Comparison of ENCODE assay signal across 17 cellular contexts in the genomic region with DNA sequence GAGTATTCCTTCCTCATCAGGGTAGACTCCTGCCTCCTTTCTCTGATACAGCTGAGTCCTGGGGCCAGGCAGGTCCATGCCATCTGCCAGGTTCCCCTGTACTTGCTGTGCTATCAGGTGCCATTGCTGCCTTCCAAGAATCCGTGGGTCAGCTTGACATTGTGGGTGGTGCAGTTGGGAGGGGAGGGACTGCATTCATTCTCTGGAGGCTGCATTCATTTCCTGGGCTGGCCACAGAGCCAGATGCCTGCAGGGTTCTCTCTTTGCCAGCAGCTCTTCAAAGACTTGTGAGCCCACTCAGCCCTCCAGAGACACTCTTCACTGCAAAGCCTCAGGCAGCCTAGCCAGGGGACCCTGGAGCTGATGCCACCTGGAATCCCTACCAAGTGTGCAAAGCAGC. TPM values are rescaled to one million over a fixed set of nuclear protein-coding genes. Genes with fewer than 3 reads are reported as not detected.
A peak's percentile ranks its signal among the peaks of the same experiment; 100 is the strongest.
DNase-seq lines count a peak whose midpoint lies in the region; ATAC-seq and TF ChIP-seq lines count a peak whose summit lies in the region.
"Had no signal": no experiment of that assay in that cellular context is flagged by ENCODE, and none has a peak within 500 bp of the region (broad histone marks: within the 10 kb centered on the region; RNA-seq: fewer than 3 reads in every experiment).

No MANE protein-coding gene starts in this region.

- H3K4me2 ChIP-seq in BLaER1 treated with 17β-estradiol and CSF1 and Interleukin-3, amounts not matched to agents 10 nM and 100 nM, result peak overlapping the region in 9 of 11 experiments; percentile 21 to 78 (median 68); a peak in 18 of 22 replicates
- H3K4me2 ChIP-seq in SK-N-SH, result peak overlapping the region; percentile 30; the same call in 1 of the 2 replicates

- no peaks in the 10 kb centered on the region for H3K9me3 Mint-ChIP-seq in HFFc6
- H3K9me3 Mint-ChIP-seq in CD4-positive, alpha-beta T cell, result no peaks in the 10 kb centered on the region
- H3K9me3 Mint-ChIP-seq: activated T-cell treated with anti-CD3 and anti-CD28 coated beads, Interleukin-2, amount 50 U/mL, for 72 hours had no signal

- H3K4me1 ChIP-seq in BLaER1 treated with 17β-estradiol and CSF1 and Interleukin-3, amounts not matched to agents 10 nM and 100 nM, result peaks cover 0 to 29% (median 16%) of the 10 kb centered on the region in 10 experiments; a peak in 17 of 20 replicates
- H3K4me1 ChIP-seq in SK-N-SH (ENCODE audit: control insufficient read depth in 1 of 2, insufficient read depth in 2 of 2, low read depth in 1 of 2, low read length in 1 of 2) (peaks cover 2 to 10% of the 10 kb centered on the region in 2 experiments; a peak in 2 of 4 replicates), body of pancreas (no peaks in the 10 kb centered on the region)
- H3K4me1 ChIP-seq: prostate gland had no signal

- no peak overlapping the region for H3K27ac ChIP-seq in BLaER1 treated with 17β-estradiol and CSF1 and Interleukin-3, amounts not matched to agents 10 nM and 100 nM
- H3K27ac ChIP-seq in SK-N-SH (ENCODE audit: low read depth in 2 of 2, low read length in 1 of 2), result no peak overlapping the region
- no peak overlapping the region for H3K27ac ChIP-seq in body of pancreas
- no peak overlapping the region for H3K27ac ChIP-seq in CD4-positive, alpha-beta T cell (ENCODE audit: low read depth, low read length)

- H4K20me1 ChIP-seq in BLaER1 treated with 17β-estradiol and CSF1 and Interleukin-3, amounts not matched to agents 10 nM and 100 nM, result no peaks in the 10 kb centered on the region
- H4K20me1 ChIP-seq in SK-N-SH (ENCODE audit: insufficient read depth), result no peaks in the 10 kb centered on the region

- H3K9me3 ChIP-seq in BLaER1 treated with 17β-estradiol and CSF1 and Interleukin-3, amounts not matched to agents 10 nM and 100 nM (replicated peaks in 1 of 11), result no peaks in the 10 kb centered on the region
- H3K9me3 ChIP-seq in SK-N-SH, result no peaks in the 10 kb centered on the region
- H3K9me3 ChIP-seq in body of pancreas, result no peaks in the 10 kb centered on the region
- no peaks in the 10 kb centered on the region for H3K9me3 ChIP-seq in CD4-positive, alpha-beta T cell (ENCODE audit: control insufficient read depth, low read length)
- H3K9me3 ChIP-seq: prostate gland had no signal

- no peaks in the 10 kb centered on the region for H3F3A ChIP-seq in SK-N-SH (replicated peaks; ENCODE audit: insufficient read depth)

- intact Hi-C loops in body of pancreas (cut with DNase I), result no loop called here
- intact Hi-C loops in CD4-positive, alpha-beta T cell (cut with DNase I, micrococcal nuclease), result no loop called here

- no peak for TF ChIP-seq RAD21 in SK-N-SH (IDR thresholded peaks at IDR 0.05; ENCODE audit: low read length)

- H3K9ac ChIP-seq in BLaER1 treated with 17β-estradiol and CSF1 and Interleukin-3, amounts not matched to agents 10 nM and 100 nM, result no peak overlapping the region
- H3K9ac ChIP-seq in SK-N-SH, result 0 out of 2 replicates have a peak overlapping the region, but pooled peaks have one; percentile 4

- H3K36me3 Mint-ChIP-seq in HFFc6 (ENCODE audit: low read depth), result no peaks in the 10 kb centered on the region
- no peaks in the 10 kb centered on the region for H3K36me3 Mint-ChIP-seq in CD4-positive, alpha-beta T cell (ENCODE audit: low read depth)
- H3K36me3 Mint-ChIP-seq: IgD-negative memory B cell had no signal

- H3K27ac Mint-ChIP-seq in HFFc6, result peak overlapping the region; percentile 84
- H3K27ac Mint-ChIP-seq in CD4-positive, alpha-beta T cell, result no peak overlapping the region
- H3K27ac Mint-ChIP-seq: activated T-cell treated with anti-CD3 and anti-CD28 coated beads, Interleukin-2, amount 50 U/mL, for 72 hours; IgD-negative memory B cell had no signal

- TF ChIP-seq POLR2A in body of pancreas (IDR thresholded peaks at IDR 0.05), result no peak

- TF ChIP-seq CTCF in HFFc6 (IDR thresholded peaks at IDR 0.05) (no peak), SK-N-SH (IDR thresholded peaks at IDR 0.05) (no peak), body of pancreas (IDR thresholded peaks at IDR 0.05) (no peak)
- no peak for TF ChIP-seq CTCF in CD4-positive, alpha-beta T cell (IDR thresholded peaks at IDR 0.05)

- no peaks in the 10 kb centered on the region for H3K79me2 ChIP-seq in SK-N-SH (ENCODE audit: insufficient read depth)

- H3K4me3 ChIP-seq in BLaER1 treated with 17β-estradiol and CSF1 and Interleukin-3, amounts not matched to agents 10 nM and 100 nM, result no peak overlapping the region
- no peak overlapping the region; a peak in 1 of 4 replicates for H3K4me3 ChIP-seq in SK-N-SH (ENCODE audit: low read depth in 2 of 2, low read length in 1 of 2)
- H3K4me3 ChIP-seq in body of pancreas, result no peak overlapping the region
- H3K4me3 ChIP-seq: prostate gland had no signal

- 8% methylated on average over 1 of the region's 1 CpG for WGBS in SK-N-SH (ENCODE audit: low lambda C conversion rate)
- 0 to 6% methylated on average over 1 of the region's 1 CpG for WGBS in body of pancreas, 2 donors

- peak overlapping the region; percentile 73 for H3K4me3 Mint-ChIP-seq in HFFc6
- H3K4me3 Mint-ChIP-seq in CD4-positive, alpha-beta T cell, result no peak overlapping the region
- H3K4me3 Mint-ChIP-seq: activated T-cell treated with anti-CD3 and anti-CD28 coated beads, Interleukin-2, amount 50 U/mL, for 72 hours; IgD-negative memory B cell had no signal

- no peaks in the 10 kb centered on the region for H3K9me2 ChIP-seq in SK-N-SH

- peak; percentile 27 for DNase-seq in HFFc6
- no peak for DNase-seq in SK-N-SH
- DNase-seq in islet precursor cell, result peak; percentile 89
- no peak for DNase-seq in activated naive CD4-positive, alpha-beta T cell treated with anti-CD3 and anti-CD28 coated beads, Interleukin-2, amount 50 U/mL, for 16 hours
- no peak for DNase-seq in body of pancreas
- DNase-seq in activated CD4-positive, alpha-beta T cell treated with anti-CD3 and anti-CD28 coated beads, Interleukin-2, amount 50 U/mL, for 1 hour, result no peak
- DNase-seq in CD4-positive, alpha-beta T cell, result no peak
- DNase-seq: activated CD4-positive, alpha-beta T cell treated with anti-CD3 and anti-CD28 coated beads for 4 hours; activated T-cell treated with anti-CD3 and anti-CD28 coated beads, Interleukin-2, amount 50 U/mL, for 72 hours; amniotic stem cell; cortex of kidney; midbrain; stimulated activated CD4-positive, alpha-beta T cell treated with anti-CD3 and anti-CD28 coated beads, Interleukin-2, amount 100 ng/mL, for 48 hours had no signal

- H3K4me1 Mint-ChIP-seq in HFFc6 (ENCODE audit: low read depth), result peaks cover 78% of the 10 kb centered on the region
- no peaks in the 10 kb centered on the region for H3K4me1 Mint-ChIP-seq in CD4-positive, alpha-beta T cell (ENCODE audit: low read depth)
- H3K4me1 Mint-ChIP-seq: IgD-negative memory B cell had no signal

- no peaks in the 10 kb centered on the region for H3K27me3 Mint-ChIP-seq in HFFc6 (ENCODE audit: insufficient read depth)
- no peaks in the 10 kb centered on the region for H3K27me3 Mint-ChIP-seq in CD4-positive, alpha-beta T cell
- H3K27me3 Mint-ChIP-seq: IgD-negative memory B cell had no signal

- no peak for ATAC-seq in body of pancreas
- ATAC-seq in CD4-positive, alpha-beta T cell (ENCODE audit: poor library complexity), result no peak
- ATAC-seq: activated T-cell treated with anti-CD3 and anti-CD28 coated beads, Interleukin-2, amount 50 U/mL, for 72 hours had no signal

- POLR2A ChIA-PET in SK-N-SH (lab: Yijun Ruan, JAX), result no interaction called here
- POLR2A ChIA-PET in CD4-positive, alpha-beta T cell (lab: Charles Lee), result no interaction called here

- no peak overlapping the region for H2AFZ ChIP-seq in SK-N-SH (ENCODE audit: low read depth)

- H3K36me3 ChIP-seq in BLaER1 treated with 17β-estradiol and CSF1 and Interleukin-3, amounts not matched to agents 10 nM and 100 nM, result no peaks in the 10 kb centered on the region
- H3K36me3 ChIP-seq in SK-N-SH (replicated peaks in 1 of 2; ENCODE audit: control insufficient read depth in 1 of 2, insufficient read depth in 2 of 2, low read length in 1 of 2) (no peaks in the 10 kb centered on the region), body of pancreas (replicated peaks in 1 of 2; ENCODE audit: insufficient read depth in 1 of 2, low read depth in 2 of 2) (no peaks in the 10 kb centered on the region)
- H3K36me3 ChIP-seq: prostate gland had no signal

- CTCF ChIA-PET in SK-N-SH (lab: Yijun Ruan, JAX), result interaction anchor here (0.5 to 1.5 kb wide), 3 partner anchors 12 to 647 kb away, joined by 3 to 6 read pairs (median 3); no protein-coding TSS in a partner anchor
- CTCF ChIA-PET in CD4-positive, alpha-beta T cell (lab: Charles Lee), result no interaction called here

- TF ChIP-seq EP300 in SK-N-SH (IDR thresholded peaks at IDR 0.05; ENCODE audit: borderline replicate concordance in 1 of 2, low read depth in 1 of 2, low read length in 1 of 2), result no peak

- no peaks in the 10 kb centered on the region for H3K27me3 ChIP-seq in BLaER1 treated with 17β-estradiol and CSF1 and Interleukin-3, amounts not matched to agents 10 nM and 100 nM
- H3K27me3 ChIP-seq in SK-N-SH (ENCODE audit: insufficient read depth), result no peaks in the 10 kb centered on the region
- H3K27me3 ChIP-seq in body of pancreas, result no peaks in the 10 kb centered on the region
- no peaks in the 10 kb centered on the region for H3K27me3 ChIP-seq in CD4-positive, alpha-beta T cell (ENCODE audit: control insufficient read depth, insufficient read depth, low read length)

TF ChIP-seq in SK-N-SH, 30 proteins besides CTCF, POLR2A, EP300 and RAD21 (continues in another document):
- TF ChIP-seq, protein P1, sequence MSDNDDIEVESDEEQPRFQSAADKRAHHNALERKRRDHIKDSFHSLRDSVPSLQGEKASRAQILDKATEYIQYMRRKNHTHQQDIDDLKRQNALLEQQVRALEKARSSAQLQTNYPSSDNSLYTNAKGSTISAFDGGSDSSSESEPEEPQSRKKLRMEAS (IDR thresholded peaks at IDR 0.05; ENCODE audit: low read depth), result no peak
- TF ChIP-seq GATA2 (CRISPR knock-in tag; IDR thresholded peaks at IDR 0.05) (no peak), USF1 (IDR thresholded peaks at IDR 0.05; ENCODE audit: borderline replicate concordance, low read depth) (no peak), SMC3 (IDR thresholded peaks at IDR 0.05; ENCODE audit: low read depth, low read length) (no peak)

RNA-seq across cellular contexts. Expression of gene ANKFN1, which starts 20.7 kb away (rescaled TPM):
- total RNA-seq in HFFc6 (2021; fragmentation: NEBNext Ultra II Directional; extraction: Animal tissue kit (Norgen Biotek cat#: 25700)), result under 1 TPM; 0.07 to 0.81 (median 0.45) TPM
- 0.07 and 0.13 TPM in 2 replicates for polyA plus RNA-seq in SK-N-SH (2012; rRNA removed)
- polyA plus RNA-seq in SK-N-SH (2012; cell fraction: cytosol; rRNA removed), result 0.14 and 0.23 TPM in 2 replicates
- 0.29 TPM in 2 replicates for polyA plus RNA-seq in SK-N-SH (2012; cell fraction: nucleus; rRNA removed)
- total RNA-seq in body of pancreas, result under 1 TPM; 0.26 to 0.33 TPM
- not detected for total RNA-seq in CD4-positive, alpha-beta T cell
- total RNA-seq: activated T-cell treated with anti-CD3 and anti-CD28 coated beads, Interleukin-2, amount 50 U/mL, for 72 hours; Daoy had no signal
- polyA plus RNA-seq: IgD-negative memory B cell had no signal

Comparison
In these comparisons a context has a peak if more than half of its experiments do, and no peak if none do; other contexts are left out.
1. DNase-seq: peak in HFFc6 (single experiment) and islet precursor cell (single experiment); none in SK-N-SH (single experiment), activated naive CD4-positive, alpha-beta T cell treated with anti-CD3 and anti-CD28 coated beads, Interleukin-2, amount 50 U/mL, for 16 hours (single experiment), body of pancreas (0 of 4), activated CD4-positive, alpha-beta T cell treated with anti-CD3 and anti-CD28 coated beads, Interleukin-2, amount 50 U/mL, for 1 hour (single experiment) and CD4-positive, alpha-beta T cell (0 of 10).